Comparison of ENCODE assay signal across 32 cellular contexts in genomic region chr16:13791095-13791494, GRCh38.
"Had no signal": no experiment of that assay in that cellular context is flagged by ENCODE, and none has a peak within 500 bp of the region (broad histone marks: within the 10 kb centered on the region; RNA-seq: fewer than 3 reads in every experiment).

No MANE protein-coding gene starts in this region.

- ATAC-seq: activated CD8-positive, alpha-beta T cell treated with anti-CD3 and anti-CD28 coated beads for 36 hours; activated naive CD4-positive, alpha-beta T cell treated with anti-CD3 and anti-CD28 coated beads, Interleukin-2, amount 50 U/mL, for 72 hours; activated T-cell treated with anti-CD3 and anti-CD28 coated beads, Interleukin-2, amount 50 U/mL, for 4 hours; activated T-cell treated with anti-CD3 and anti-CD28 coated beads, Interleukin-2, amount 50 U/mL, for 72 hours; activated T-helper 17 cell treated with anti-CD3 and anti-CD28 coated beads, Interleukin-2, amount 50 U/mL, for 72 hours; body of pancreas had no signal

- H3K27me3 Mint-ChIP-seq: activated B cell treated with CpG ODN at 0.5 μM for 24 hours; activated CD4-positive, alpha-beta T cell treated with anti-CD3 and anti-CD28 coated beads, Interleukin-2, amount 10 ng/mL, durations not matched to agents 24 days and 14 days had no signal

- DNase-seq: activated B cell treated with CpG ODN at 0.5 μM for 24 hours; activated CD4-positive, alpha-beta memory T cell treated with anti-CD3 and anti-CD28 coated beads for 36 hours; activated CD4-positive, alpha-beta T cell treated with anti-CD3 and anti-CD28 coated beads for 4 hours; activated CD4-positive, alpha-beta T cell treated with anti-CD3 and anti-CD28 coated beads, Interleukin-2, amount 10 ng/mL, durations not matched to agents 24 days and 14 days; activated CD4-positive, alpha-beta T cell treated with anti-CD3 and anti-CD28 coated beads, Interleukin-2, amount 50 U/mL, for 1 hour; activated CD4-positive, alpha-beta T cell treated with anti-CD3 and anti-CD28 coated beads, Interleukin-2, amount 50 U/mL, for 4 hours; activated CD4-positive, CD25-positive, alpha-beta regulatory T cell treated with anti-CD3 and anti-CD28 coated beads, Interleukin-2, amount 50 U/mL, for 72 hours; activated CD8-positive, alpha-beta memory T cell treated with anti-CD3 and anti-CD28 coated beads, Interleukin-2, amount 50 U/mL, for 4 hours; activated CD8-positive, alpha-beta T cell treated with anti-CD3 and anti-CD28 coated beads for 36 hours; activated effector memory CD4-positive, alpha-beta T cell treated with anti-CD3 and anti-CD28 coated beads, Interleukin-2, amount 50 U/mL, for 16 hours; activated gamma-delta T cell treated with Interleukin-2 at 50 U/mL for 16 hours; activated naive CD4-positive, alpha-beta T cell; activated naive CD4-positive, alpha-beta T cell treated with anti-CD3 and anti-CD28 coated beads for 36 hours; activated naive CD4-positive, alpha-beta T cell treated with anti-CD3 and anti-CD28 coated beads, Interleukin-2, amount 50 U/mL, for 16 hours; activated naive CD8-positive, alpha-beta T cell treated with anti-CD3 and anti-CD28 coated beads for 36 hours; activated T-cell treated with anti-CD3 and anti-CD28 coated beads for 4 hours; activated T-cell treated with anti-CD3 and anti-CD28 coated beads, Interleukin-2, amount 50 U/mL, for 1 hour; activated T-cell treated with anti-CD3 and anti-CD28 coated beads, Interleukin-2, amount 50 U/mL, for 4 hours; activated T-cell treated with anti-CD3 and anti-CD28 coated beads, Interleukin-2, amount 50 U/mL, for 72 hours; adrenal gland; amniotic stem cell; aorta; body of pancreas; brain microvascular endothelial cell; central memory CD4-positive, alpha-beta T cell; T-helper 2 cell; T-helper 9 cell had no signal

- H3K9me3 Mint-ChIP-seq: activated B cell treated with CpG ODN at 0.5 μM for 24 hours had no signal

- H3K27ac Mint-ChIP-seq: activated B cell treated with CpG ODN at 0.5 μM for 24 hours; activated CD4-positive, alpha-beta memory T cell treated with anti-CD3 and anti-CD28 coated beads for 36 hours; activated CD4-positive, alpha-beta T cell treated with anti-CD3 and anti-CD28 coated beads, Interleukin-2, amount 10 ng/mL, durations not matched to agents 24 days and 14 days; activated CD8-positive, alpha-beta T cell treated with anti-CD3 and anti-CD28 coated beads for 36 hours; activated naive CD4-positive, alpha-beta T cell treated with anti-CD3 and anti-CD28 coated beads for 36 hours; activated naive CD4-positive, alpha-beta T cell treated with anti-CD3 and anti-CD28 coated beads, Interleukin-2, amount 50 U/mL, for 72 hours; activated naive CD8-positive, alpha-beta T cell treated with anti-CD3 and anti-CD28 coated beads for 36 hours; activated T-cell treated with anti-CD3 and anti-CD28 coated beads, Interleukin-2, amount 50 U/mL, for 72 hours; activated T-helper 1 cell treated with anti-CD3 and anti-CD28 coated beads, Interleukin-12 subunit alpha, Interleukin-12 subunit beta, Interleukin-2, Interleukin-4 antibody, amounts not matched to agents 30 ng/mL and 10 ng/mL and 1 ng/mL, durations not matched to agents 14 hours and 24 hours and 36 hours; activated T-helper 17 cell treated with anti-CD3 and anti-CD28 coated beads, Interleukin-2, amount 50 U/mL, for 72 hours; T-helper 1 cell treated with Interleukin-12 subunit alpha and Interleukin-12 subunit beta and Interleukin-4 antibody, amounts not matched to agents 30 μg/mL and 1 μg/mL, for 36 hours; T-helper 2 cell treated with Interferon-gamma antibody and Interleukin-4, amounts not matched to agents 5 μg/mL and 100 μg/mL, for 36 hours had no signal

- H3K4me3 Mint-ChIP-seq: activated B cell treated with CpG ODN at 0.5 μM for 24 hours; activated CD4-positive, alpha-beta memory T cell treated with anti-CD3 and anti-CD28 coated beads for 36 hours; activated CD4-positive, alpha-beta T cell treated with anti-CD3 and anti-CD28 coated beads, Interleukin-2, amount 10 ng/mL, durations not matched to agents 24 days and 14 days; activated CD8-positive, alpha-beta T cell treated with anti-CD3 and anti-CD28 coated beads for 36 hours; activated naive CD4-positive, alpha-beta T cell treated with anti-CD3 and anti-CD28 coated beads for 36 hours; activated naive CD8-positive, alpha-beta T cell treated with anti-CD3 and anti-CD28 coated beads for 36 hours; activated T-cell treated with anti-CD3 and anti-CD28 coated beads, Interleukin-2, amount 50 U/mL, for 4 hours; activated T-cell treated with anti-CD3 and anti-CD28 coated beads, Interleukin-2, amount 50 U/mL, for 72 hours; activated T-helper 1 cell treated with anti-CD3 and anti-CD28 coated beads, Interleukin-12 subunit alpha, Interleukin-12 subunit beta, Interleukin-2, Interleukin-4 antibody, amounts not matched to agents 30 ng/mL and 10 ng/mL and 1 ng/mL, durations not matched to agents 14 hours and 24 hours and 36 hours; activated T-helper 17 cell treated with anti-CD3 and anti-CD28 coated beads, Interleukin-2, amount 50 U/mL, for 72 hours; T-helper 1 cell treated with Interleukin-12 subunit alpha and Interleukin-12 subunit beta and Interleukin-4 antibody, amounts not matched to agents 30 μg/mL and 1 μg/mL, for 36 hours; T-helper 2 cell treated with Interferon-gamma antibody and Interleukin-4, amounts not matched to agents 5 μg/mL and 100 μg/mL, for 36 hours had no signal

- H3K36me3 Mint-ChIP-seq: activated CD4-positive, alpha-beta memory T cell treated with anti-CD3 and anti-CD28 coated beads for 36 hours; activated naive CD4-positive, alpha-beta T cell treated with anti-CD3 and anti-CD28 coated beads, Interleukin-2, amount 50 U/mL, for 72 hours; activated naive CD8-positive, alpha-beta T cell treated with anti-CD3 and anti-CD28 coated beads for 36 hours had no signal

- H3K4me1 Mint-ChIP-seq: activated B cell treated with CpG ODN at 0.5 μM for 24 hours; activated CD4-positive, alpha-beta T cell treated with anti-CD3 and anti-CD28 coated beads, Interleukin-2, amount 10 ng/mL, durations not matched to agents 24 days and 14 days; activated naive CD8-positive, alpha-beta T cell treated with anti-CD3 and anti-CD28 coated beads for 36 hours; activated T-helper 17 cell treated with anti-CD3 and anti-CD28 coated beads, Interleukin-2, amount 50 U/mL, for 72 hours had no signal
